ENCODE assay signal across 20 cellular contexts in genomic region chr11:95544095-95544795, GRCh38.
A peak's percentile ranks its signal among the peaks of the same experiment; 100 is the strongest.
DNase-seq lines count a peak whose midpoint lies in the region; ATAC-seq, FAIRE-seq and TF ChIP-seq lines count a peak whose summit lies in the region.
"Had no signal": no experiment of that assay in that cellular context is flagged by ENCODE, and none has a peak within 500 bp of the region (broad histone marks: within the 10 kb centered on the region; RNA-seq: fewer than 3 reads in every experiment).

No MANE protein-coding gene starts in this region.

- no peak overlapping the region for H2AK5ac ChIP-seq in IMR-90 (ENCODE audit: low read depth, low read length)

- TF ChIP-seq CTCF in IMR-90 (conservative IDR thresholded peaks at IDR 0.05; ENCODE audit: low read depth, low read length) (no peak), bronchial epithelial cell (IDR thresholded peaks at IDR 0.05; ENCODE audit: insufficient read depth, low read length, severe bottlenecking) (no peak), keratinocyte (optimal IDR thresholded peaks at IDR 0.05 in 1 of 3, IDR thresholded peaks at IDR 0.05 in 1 of 3, conservative IDR thresholded peaks at IDR 0.05 in 1 of 3; ENCODE audit: extremely low read depth in 1 of 3, insufficient read depth in 2 of 3, low read length in 3 of 3) (no peak)

- no peaks in the 10 kb centered on the region for H3K79me1 ChIP-seq in IMR-90 (ENCODE audit: low read depth in 1 of 2, low read length in 2 of 2)

- no peaks in the 10 kb centered on the region for H3K79me2 ChIP-seq in keratinocyte (ENCODE audit: control insufficient read depth, insufficient read depth, low read length)

- FAIRE-seq in bronchial epithelial cell (lab: Jason Lieb, UNC) = no peak
- peak; percentile 89 for FAIRE-seq in keratinocyte (lab: Jason Lieb, UNC)

- no peak for TF ChIP-seq POLR2A in IMR-90 (IDR thresholded peaks at IDR 0.05; ENCODE audit: low read depth, low read length)

- H2BK120ac ChIP-seq in IMR-90 (ENCODE audit: low read depth, low read length) = no peak overlapping the region

- H3K27ac ChIP-seq in IMR-90 (ENCODE audit: insufficient read depth, low read length) (no peak overlapping the region), keratinocyte (ENCODE audit: control insufficient read depth, insufficient read depth, low read length) (no peak overlapping the region)
- H3K27ac ChIP-seq: C4-2B, cardiac muscle cell, gastrocnemius medialis, skin epidermis, transverse colon had no signal

- H3K4me3 ChIP-seq in IMR-90 (ENCODE audit: insufficient read depth, low read depth, low read length) = no peak overlapping the region
- H3K4me3 ChIP-seq in bronchial epithelial cell (ENCODE audit: low read depth, low read length) = no peak overlapping the region
- no peak overlapping the region for H3K4me3 ChIP-seq in keratinocyte (ENCODE audit: control insufficient read depth in 2 of 3, extremely low read depth in 1 of 3, insufficient read depth in 2 of 3, low read depth in 1 of 3, low read length in 3 of 3)
- H3K4me3 ChIP-seq: cardiac muscle cell, gastrocnemius medialis, skin epidermis, transverse colon had no signal

- POLR2A ChIA-PET in IMR-90 (lab: Charles Lee; ENCODE audit: unreplicated experiment) = no interaction called here

- H3K4me2 ChIP-seq in IMR-90 (ENCODE audit: low read depth, low read length) = no peak overlapping the region
- H3K4me2 ChIP-seq in keratinocyte (ENCODE audit: control insufficient read depth, extremely low read depth, insufficient read depth, low read depth, low read length) = no peak overlapping the region

- H3K36me3 ChIP-seq in IMR-90 (ENCODE audit: control insufficient read depth, insufficient read depth, low read length) (no peaks in the 10 kb centered on the region), bronchial epithelial cell (ENCODE audit: control insufficient read depth, insufficient read depth, low read length) (no peaks in the 10 kb centered on the region), keratinocyte (ENCODE audit: control insufficient read depth in 2 of 2, extremely low read depth in 1 of 2, insufficient read depth in 2 of 2, low read length in 2 of 2) (no peaks in the 10 kb centered on the region)
- H3K36me3 ChIP-seq: cardiac muscle cell, gastrocnemius medialis, transverse colon had no signal

- H3K9me1 ChIP-seq in IMR-90 (ENCODE audit: insufficient read depth, low read length) (no peaks in the 10 kb centered on the region), keratinocyte (ENCODE audit: control insufficient read depth, extremely low read depth, insufficient read depth, low read length) (no peaks in the 10 kb centered on the region)

- no peak overlapping the region for H2AK9ac ChIP-seq in IMR-90 (replicated peaks; ENCODE audit: low read depth, low read length, poor library complexity)

- DNase-seq in COLO829 (ENCODE audit: low spot score) (peak; percentile 73), IMR-90 (peak; percentile 57), bronchial epithelial cell (ENCODE audit: low read depth) (peak; percentile 92), keratinocyte (ENCODE audit: low read depth, low spot score) (peak; percentile 53)
- DNase-seq: activated CD8-positive, alpha-beta memory T cell treated with anti-CD3 and anti-CD28 coated beads, Interleukin-2, amount 50 U/mL, for 4 hours; activated naive CD4-positive, alpha-beta T cell treated with anti-CD3 and anti-CD28 coated beads for 36 hours; DMS79; gastrocnemius medialis; KG1; NCI-H1092; NK-92 treated with Interleukin-12 subunit alpha and Interleukin-12 subunit beta, amount 100 ng/mL, for 24 hours; SHP77; T-helper 17 cell; transverse colon had no signal

- peaks cover 12% of the 10 kb centered on the region; the same call in 1 of the 2 replicates for H3K27me3 ChIP-seq in IMR-90 (ENCODE audit: control insufficient read depth, insufficient read depth, low read length)
- H3K27me3 ChIP-seq in bronchial epithelial cell (ENCODE audit: control insufficient read depth, insufficient read depth, low read length) = no peaks in the 10 kb centered on the region
- no peaks in the 10 kb centered on the region for H3K27me3 ChIP-seq in keratinocyte (ENCODE audit: control insufficient read depth, extremely low read depth, insufficient read depth, low read length)
- H3K27me3 ChIP-seq: cardiac muscle cell, gastrocnemius medialis, transverse colon had no signal

- H3K4me1 ChIP-seq in IMR-90 (ENCODE audit: control insufficient read depth, insufficient read depth, low read length) (0 out of 2 replicates have a peak, but pooled peaks cover 2% of the 10 kb centered on the region), keratinocyte (ENCODE audit: control insufficient read depth, extremely low read depth, insufficient read depth, low read length) (peaks cover 10% of the 10 kb centered on the region)
- H3K4me1 ChIP-seq: gastrocnemius medialis, transverse colon had no signal

- H4K20me1 ChIP-seq in IMR-90 (ENCODE audit: insufficient read depth, low read length) = no peaks in the 10 kb centered on the region
- no peaks in the 10 kb centered on the region for H4K20me1 ChIP-seq in keratinocyte (ENCODE audit: control insufficient read depth, extremely low read depth, insufficient read depth, low read length)

- H3K9me3 ChIP-seq in IMR-90 (ENCODE audit: control insufficient read depth, insufficient read depth, low read length) (no peaks in the 10 kb centered on the region), keratinocyte (ENCODE audit: control insufficient read depth, low read depth, low read length) (no peaks in the 10 kb centered on the region)
- H3K9me3 ChIP-seq: gastrocnemius medialis, transverse colon had no signal

- CTCF ChIA-PET in IMR-90 (lab: Yijun Ruan, JAX) = interaction anchor here (1.1 to 1.2 kb wide), 2 partner anchors 9 to 161 kb away, joined by 3 to 6 read pairs; no protein-coding TSS in a partner anchor

- H4K8ac ChIP-seq in IMR-90 (ENCODE audit: low read depth in 2 of 2, low read length in 2 of 2) = no peak overlapping the region

- ATAC-seq in IMR-90 (ENCODE audit: low read depth) (peak; percentile 77), HG02798 (IDR thresholded peaks at IDR 0.05; ENCODE audit: poor library complexity, unreplicated experiment) (no peak), SK-N-SH treated with all-trans-retinoic acid at 6 μM for 48 hours (no peak), HG03159 (IDR thresholded peaks at IDR 0.05; ENCODE audit: unreplicated experiment) (no peak)
- ATAC-seq: gastrocnemius medialis, T-helper 17 cell had no signal

- no peak overlapping the region for H3K23ac ChIP-seq in IMR-90 (ENCODE audit: low read depth, low read length)

- H2AFZ ChIP-seq in IMR-90 (replicated peaks; ENCODE audit: low read length, poor library complexity) (no peak overlapping the region), keratinocyte (ENCODE audit: control insufficient read depth, low read length) (no peak overlapping the region)

- H3K9ac ChIP-seq in IMR-90 (ENCODE audit: low read depth, low read length) (no peak overlapping the region), keratinocyte (ENCODE audit: control insufficient read depth, extremely low read depth, insufficient read depth, low read length) (no peak overlapping the region)

- no peak overlapping the region for H3K14ac ChIP-seq in IMR-90 (replicated peaks; ENCODE audit: low read depth, low read length)

- WGBS in IMR-90 (ENCODE audit: extremely low coverage in 2 of 2, insufficient read length in 1 of 2), 2 experiments = no CpG with 5 or more reads among the region's 3 CpGs

- no peak overlapping the region for H2BK5ac ChIP-seq in IMR-90 (ENCODE audit: low read depth, low read length, poor library complexity, severe bottlenecking)

- no peak overlapping the region for H4K91ac ChIP-seq in IMR-90 (ENCODE audit: insufficient read depth, low read depth, low read length)

- dilution Hi-C loops in IMR-90 (cut with HindIII; ENCODE audit: low sequenced_read_pairs, unreplicated experiment) = no loop called here
- dilution Hi-C loops in keratinocyte (cut with MboI; ENCODE audit: extremely low pct_ligation_motif_present, low sequenced_read_pairs) = no loop called here

- H4K5ac ChIP-seq in IMR-90 (ENCODE audit: low read depth, low read length) = no peak overlapping the region

- BruUV-seq in IMR-90 (replicated peaks; lab: Mats Ljungman, UMichigan) = no TSS peak

- intact Hi-C loops in IMR-90 (cut with micrococcal nuclease) = no loop called here

- H3K56ac ChIP-seq in IMR-90 (ENCODE audit: extremely low read depth, insufficient read depth, low read length) = no peak overlapping the region

- TF ChIP-seq RAD21 in IMR-90 (IDR thresholded peaks at IDR 0.05; ENCODE audit: low read length) = no peak

- H2BK20ac ChIP-seq in IMR-90 (ENCODE audit: low read depth, low read length) = no peak overlapping the region

- H3K18ac ChIP-seq in IMR-90 (ENCODE audit: low read depth, low read length) = no peak overlapping the region

- in situ Hi-C loops in IMR-90 (cut with MboI; ENCODE audit: low sequenced_read_pairs) = no loop called here

- no peak overlapping the region for H2BK15ac ChIP-seq in IMR-90 (ENCODE audit: low read depth, low read length)

- H3K4ac ChIP-seq in IMR-90 (ENCODE audit: low read depth, low read length) = no peak overlapping the region

TF ChIP-seq in IMR-90, 13 proteins besides CTCF, POLR2A, EP300 and RAD21:
- peak; percentile 63; the same call in 1 of the 2 replicates for TF ChIP-seq MAFK (IDR thresholded peaks at IDR 0.05; ENCODE audit: low read depth, low read length)
- no peak for TF ChIP-seq MXI1 (IDR thresholded peaks at IDR 0.05; ENCODE audit: borderline replicate concordance, low read depth, low read length)

TF ChIP-seq in SK-N-SH treated with all-trans-retinoic acid at 6 μM for 48 hours, 23 proteins besides CTCF, POLR2A, EP300 and RAD21 (continues in another document):
- no peak for TF ChIP-seq SNAI2 (CRISPR knock-in tag; IDR thresholded peaks at IDR 0.05)
- no peak for TF ChIP-seq CREB5 (CRISPR knock-in tag; IDR thresholded peaks at IDR 0.05; ENCODE audit: low read depth)
- no peak for TF ChIP-seq ZFP30 (CRISPR knock-in tag; IDR thresholded peaks at IDR 0.05)
